ENCODE assay signal across 26 cellular contexts in the genomic region with DNA sequence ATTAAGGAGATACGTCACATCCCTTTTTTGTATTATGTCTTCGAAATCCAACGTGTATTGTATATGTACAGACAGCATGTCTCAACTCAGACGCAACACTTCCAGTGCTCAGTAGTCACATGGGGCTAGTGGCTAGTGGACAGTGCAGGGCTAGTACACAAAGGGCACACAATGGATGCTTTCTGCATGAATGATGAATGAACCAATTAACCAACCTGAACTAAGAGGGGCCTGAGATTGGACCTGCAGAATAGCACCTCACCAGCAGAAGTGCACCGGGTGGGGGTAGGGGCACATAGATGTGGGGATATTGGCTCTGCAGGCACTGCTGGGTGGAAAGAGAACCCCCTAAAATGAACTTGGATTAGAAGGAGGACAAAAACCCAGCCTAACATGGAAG. TPM values are rescaled to one million over a fixed set of nuclear protein-coding genes. Genes with fewer than 3 reads are reported as not detected.
"Had no signal": no experiment of that assay in that cellular context is flagged by ENCODE, and none has a peak within 500 bp of the region (broad histone marks: within the 10 kb centered on the region; RNA-seq: fewer than 3 reads in every experiment).

No MANE protein-coding gene starts in this region.

- H3K27me3 ChIP-seq: neural progenitor cell, right lobe of liver, suprapubic skin, transverse colon, vagina had no signal

- ATAC-seq: effector memory CD8-positive, alpha-beta T cell; mucosa of descending colon; right lobe of liver; stimulated activated naive CD8-positive, alpha-beta T cell treated with anti-CD3 and anti-CD28 coated beads, Interleukin-15, amount 100 ng/mL, for 72 hours had no signal

- H3K36me3 ChIP-seq: neural progenitor cell, right lobe of liver, suprapubic skin, transverse colon, vagina had no signal

- H3K9me3 ChIP-seq: right lobe of liver, transverse colon, vagina had no signal

- H3K4me3 Mint-ChIP-seq: effector memory CD8-positive, alpha-beta T cell; immature natural killer cell; mesothelial cell of epicardium; naive B cell; nephron; neural progenitor cell; stimulated activated naive CD8-positive, alpha-beta T cell treated with anti-CD3 and anti-CD28 coated beads, Interleukin-15, amount 100 ng/mL, for 72 hours had no signal

- H3K4me1 Mint-ChIP-seq: immature natural killer cell; mesothelial cell of epicardium; naive B cell; nephron; stimulated activated naive CD8-positive, alpha-beta T cell treated with anti-CD3 and anti-CD28 coated beads, Interleukin-15, amount 100 ng/mL, for 72 hours had no signal

- H3K9ac ChIP-seq: neural progenitor cell had no signal

- H3K27ac ChIP-seq: coronary artery, neural progenitor cell, right lobe of liver, suprapubic skin, transverse colon, vagina had no signal

- H3K36me3 Mint-ChIP-seq: immature natural killer cell, mesothelial cell of epicardium, neural progenitor cell had no signal

- H3K4me3 ChIP-seq: coronary artery, lung, mucosa of descending colon, neural progenitor cell, right lobe of liver, suprapubic skin, transverse colon, vagina had no signal

- H3K4me1 ChIP-seq: neural progenitor cell, right lobe of liver, suprapubic skin, transverse colon, vagina had no signal

- H3K9me3 Mint-ChIP-seq: effector memory CD8-positive, alpha-beta T cell; immature natural killer cell had no signal

- H3K27ac Mint-ChIP-seq: effector memory CD8-positive, alpha-beta T cell; immature natural killer cell; mesothelial cell of epicardium; naive B cell; nephron; neural progenitor cell; stimulated activated naive CD8-positive, alpha-beta T cell treated with anti-CD3 and anti-CD28 coated beads, Interleukin-15, amount 100 ng/mL, for 72 hours had no signal

- H2AFZ ChIP-seq: neural progenitor cell had no signal

- H3K4me2 ChIP-seq: neural progenitor cell had no signal

- DNase-seq: dermis blood vessel endothelial cell; effector memory CD8-positive, alpha-beta T cell; hypothalamus; immature natural killer cell; mesenchymal stem cell; mucosa of descending colon; naive B cell; retina; right lobe of liver; small intestine; stimulated activated CD4-positive, alpha-beta T cell treated with anti-CD3 and anti-CD28 coated beads, Interleukin-15, amount 100 ng/mL, for 24 hours; stimulated activated CD4-positive, alpha-beta T cell treated with anti-CD3 and anti-CD28 coated beads, Interleukin-4, amount 100 ng/mL, for 1 hour; stimulated activated CD8-positive, alpha-beta memory T cell treated with anti-CD3 and anti-CD28 coated beads, Interleukin-4, amount 100 ng/mL, for 48 hours; stimulated activated naive CD4-positive, alpha-beta T cell; stimulated activated naive CD8-positive, alpha-beta T cell treated with anti-CD3 and anti-CD28 coated beads, Interleukin-15, amount 100 ng/mL, for 72 hours; transverse colon had no signal

RNA-seq across cellular contexts. Expression of a gene that starts 20.7 kb away (rescaled TPM):
- total RNA-seq: dermis blood vessel endothelial cell, fibroblast of villous mesenchyme, pulmonary artery endothelial cell, suprapubic skin, ureter, vagina had no signal
- polyA plus RNA-seq: immature natural killer cell had no signal
